In the genomic region with DNA sequence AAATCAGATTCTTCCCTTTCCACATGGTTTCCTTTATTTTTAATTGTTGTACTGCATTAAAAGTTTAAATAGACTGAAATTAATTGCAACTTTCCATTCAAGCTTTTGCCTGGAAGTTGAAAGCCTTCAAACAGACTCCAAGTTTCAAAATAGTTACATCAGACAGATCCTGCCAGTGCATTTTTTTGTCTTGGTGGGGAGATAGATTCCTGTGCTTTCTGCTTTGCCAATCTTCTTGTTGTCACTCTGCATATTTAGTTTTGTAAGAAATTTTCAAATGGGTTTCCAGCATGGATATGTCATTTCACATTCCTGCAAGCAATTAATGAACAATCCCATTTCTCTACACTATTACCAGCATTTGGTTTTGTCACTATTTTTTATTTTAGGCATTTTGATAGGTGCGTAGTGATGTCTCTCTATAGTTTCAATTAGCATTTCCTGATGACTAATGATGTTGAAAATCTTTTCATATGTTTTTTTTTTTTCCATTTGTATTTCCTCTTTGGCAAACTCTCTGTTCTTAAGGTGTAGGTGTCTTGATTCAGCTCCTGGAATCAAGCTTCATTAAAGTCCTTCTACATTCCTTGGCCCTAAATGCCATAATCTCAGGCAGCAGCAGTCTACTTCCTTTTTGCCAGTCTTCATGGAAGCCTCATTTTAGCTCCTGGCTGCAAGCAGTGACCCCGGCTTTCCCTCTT, we compare ENCODE assay signal across 27 cellular contexts. TPM values are rescaled to one million over a fixed set of nuclear protein-coding genes. Genes with fewer than 3 reads are reported as not detected.
"Had no signal": no experiment of that assay in that cellular context is flagged by ENCODE, and none has a peak within 500 bp of the region (broad histone marks: within the 10 kb centered on the region; RNA-seq: fewer than 3 reads in every experiment).

No MANE protein-coding gene starts in this region.

- H3K27ac ChIP-seq: esophagus muscularis mucosa, heart right ventricle, left ventricle myocardium inferior, psoas muscle, suprapubic skin, transverse colon had no signal

- ATAC-seq: heart right ventricle; natural killer cell; psoas muscle; right cardiac atrium; stimulated activated effector memory CD8-positive, alpha-beta T cell treated with anti-CD3 and anti-CD28 coated beads, Interleukin-12 subunit alpha, Interleukin-12 subunit beta, amount 100 ng/mL, for 72 hours; stimulated activated naive CD8-positive, alpha-beta T cell treated with anti-CD3 and anti-CD28 coated beads, Interleukin-15, amount 100 ng/mL, for 72 hours; WTC11 had no signal

- H3K4me3 ChIP-seq: esophagus muscularis mucosa, heart right ventricle, left ventricle myocardium inferior, psoas muscle, skin epidermis, suprapubic skin, transverse colon had no signal

- H3K9me3 Mint-ChIP-seq: activated naive CD4-positive, alpha-beta T cell treated with anti-CD3 and anti-CD28 coated beads, Interleukin-2, amount 50 U/mL, for 24 hours; stimulated activated naive CD8-positive, alpha-beta T cell treated with anti-CD3 and anti-CD28 coated beads, Interleukin-15, amount 100 ng/mL, for 72 hours had no signal

- H3K27me3 ChIP-seq: esophagus muscularis mucosa, heart right ventricle, suprapubic skin, transverse colon had no signal

- H3K4me1 Mint-ChIP-seq: activated naive CD4-positive, alpha-beta T cell treated with anti-CD3 and anti-CD28 coated beads, Interleukin-2, amount 50 U/mL, for 24 hours; mesothelial cell of epicardium; natural killer cell; stimulated activated effector memory CD8-positive, alpha-beta T cell treated with anti-CD3 and anti-CD28 coated beads, Interleukin-12 subunit alpha, Interleukin-12 subunit beta, amount 100 ng/mL, for 72 hours; stimulated activated naive CD8-positive, alpha-beta T cell treated with anti-CD3 and anti-CD28 coated beads, Interleukin-15, amount 100 ng/mL, for 72 hours had no signal

- H3K4me3 Mint-ChIP-seq: activated naive CD4-positive, alpha-beta T cell treated with anti-CD3 and anti-CD28 coated beads, Interleukin-2, amount 50 U/mL, for 24 hours; mesothelial cell of epicardium; natural killer cell; stimulated activated effector memory CD8-positive, alpha-beta T cell treated with anti-CD3 and anti-CD28 coated beads, Interleukin-12 subunit alpha, Interleukin-12 subunit beta, amount 100 ng/mL, for 72 hours; stimulated activated naive CD8-positive, alpha-beta T cell treated with anti-CD3 and anti-CD28 coated beads, Interleukin-15, amount 100 ng/mL, for 72 hours; WTC11 had no signal

- FAIRE-seq: urothelium cell line had no signal

- H3K4me1 ChIP-seq: esophagus muscularis mucosa, heart right ventricle, left ventricle myocardium inferior, psoas muscle, transverse colon had no signal

- H3K27ac Mint-ChIP-seq: activated naive CD4-positive, alpha-beta T cell treated with anti-CD3 and anti-CD28 coated beads, Interleukin-2, amount 50 U/mL, for 24 hours; mesothelial cell of epicardium; natural killer cell; stimulated activated effector memory CD8-positive, alpha-beta T cell treated with anti-CD3 and anti-CD28 coated beads, Interleukin-12 subunit alpha, Interleukin-12 subunit beta, amount 100 ng/mL, for 72 hours; stimulated activated naive CD8-positive, alpha-beta T cell treated with anti-CD3 and anti-CD28 coated beads, Interleukin-15, amount 100 ng/mL, for 72 hours; WTC11 had no signal

- H3K36me3 Mint-ChIP-seq: activated naive CD4-positive, alpha-beta T cell treated with anti-CD3 and anti-CD28 coated beads, Interleukin-2, amount 50 U/mL, for 24 hours; mesothelial cell of epicardium; natural killer cell; stimulated activated effector memory CD8-positive, alpha-beta T cell treated with anti-CD3 and anti-CD28 coated beads, Interleukin-12 subunit alpha, Interleukin-12 subunit beta, amount 100 ng/mL, for 72 hours; WTC11 had no signal

- H3K9me3 ChIP-seq: esophagus muscularis mucosa, heart right ventricle, left ventricle myocardium inferior, psoas muscle, suprapubic skin, transverse colon had no signal

- H3K36me3 ChIP-seq: esophagus muscularis mucosa, heart right ventricle, left ventricle myocardium inferior, suprapubic skin, transverse colon had no signal

- DNase-seq: activated gamma-delta T cell treated with Interleukin-2 at 50 U/mL for 16 hours; activated T-cell treated with anti-CD3 and anti-CD28 coated beads, Interleukin-2, amount 50 U/mL, for 1 hour; aorta; cerebellar nuclear complex; cortex of kidney; foreskin fibroblast; heart right ventricle; left ventricle myocardium inferior; natural killer cell; psoas muscle; right cardiac atrium; stimulated activated CD4-positive, alpha-beta T cell treated with anti-CD3 and anti-CD28 coated beads, Interleukin-2, amount 100 ng/mL, for 24 hours; stimulated activated naive CD8-positive, alpha-beta T cell treated with anti-CD3 and anti-CD28 coated beads, Interleukin-15, amount 100 ng/mL, for 72 hours; T-helper 1 cell; transverse colon had no signal

RNA-seq across cellular contexts. Expression of a gene that starts 40.5 kb away (rescaled TPM):
- total RNA-seq: aorta, esophagus muscularis mucosa, kidney epithelial cell, left ventricle myocardium inferior, lung microvascular endothelial cell, mesothelial cell of epicardium, natural killer cell, osteocyte, psoas muscle, right cardiac atrium, suprapubic skin, transverse colon, WTC11 had no signal
- polyA plus RNA-seq: adipose tissue, aorta, heart right ventricle, psoas muscle, right cardiac atrium had no signal
